In the genomic region with DNA sequence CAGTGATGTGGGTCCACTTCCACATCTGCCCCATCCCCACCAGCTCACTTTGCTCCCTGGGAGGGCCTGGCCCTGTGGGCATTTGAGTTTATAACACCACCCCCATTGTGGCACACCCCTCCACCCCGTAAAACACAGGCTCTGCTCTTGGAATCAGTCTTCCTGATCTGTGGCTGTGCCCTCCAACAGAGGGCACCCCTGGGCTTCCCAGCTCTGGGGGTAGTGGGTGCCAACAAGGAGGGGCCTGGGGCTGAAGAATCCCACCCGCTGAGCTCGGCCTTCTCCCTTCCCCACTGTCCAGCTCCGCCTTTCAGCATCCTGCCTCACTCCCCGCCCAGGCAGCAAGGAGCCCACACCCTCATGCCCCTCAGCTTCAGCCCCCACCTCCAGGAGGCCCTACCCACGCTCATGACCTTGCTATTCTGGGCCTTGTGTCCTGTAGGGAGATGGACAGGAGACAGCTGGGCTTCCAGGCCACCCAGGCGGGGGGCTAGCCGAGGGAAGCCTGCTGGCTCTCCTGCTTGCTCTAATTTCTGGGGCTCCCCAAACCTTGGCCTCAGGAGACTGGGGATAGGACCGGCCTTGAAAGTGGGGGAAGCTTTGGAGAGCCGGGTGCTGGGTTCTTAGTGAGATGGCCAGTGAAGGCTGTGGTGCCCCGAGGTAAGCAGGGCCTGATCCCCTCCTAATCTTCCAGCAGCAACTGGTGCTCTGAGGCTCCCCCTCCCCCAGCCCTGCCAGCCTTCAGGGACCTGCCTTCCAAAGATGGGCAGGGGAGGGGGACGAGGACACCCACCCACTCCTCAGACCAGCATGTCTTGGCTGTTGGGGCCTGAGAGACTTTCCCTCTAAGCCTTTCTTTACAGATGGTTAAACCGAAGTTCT, we compare ENCODE assay signal across 2 cellular contexts.
TF ChIP-seq lines count a peak whose summit lies in the region.

No MANE protein-coding gene starts in this region.

TF ChIP-seq in SK-N-SH, 30 proteins besides CTCF, POLR2A, EP300 and RAD21:
- TF ChIP-seq, protein P1, sequence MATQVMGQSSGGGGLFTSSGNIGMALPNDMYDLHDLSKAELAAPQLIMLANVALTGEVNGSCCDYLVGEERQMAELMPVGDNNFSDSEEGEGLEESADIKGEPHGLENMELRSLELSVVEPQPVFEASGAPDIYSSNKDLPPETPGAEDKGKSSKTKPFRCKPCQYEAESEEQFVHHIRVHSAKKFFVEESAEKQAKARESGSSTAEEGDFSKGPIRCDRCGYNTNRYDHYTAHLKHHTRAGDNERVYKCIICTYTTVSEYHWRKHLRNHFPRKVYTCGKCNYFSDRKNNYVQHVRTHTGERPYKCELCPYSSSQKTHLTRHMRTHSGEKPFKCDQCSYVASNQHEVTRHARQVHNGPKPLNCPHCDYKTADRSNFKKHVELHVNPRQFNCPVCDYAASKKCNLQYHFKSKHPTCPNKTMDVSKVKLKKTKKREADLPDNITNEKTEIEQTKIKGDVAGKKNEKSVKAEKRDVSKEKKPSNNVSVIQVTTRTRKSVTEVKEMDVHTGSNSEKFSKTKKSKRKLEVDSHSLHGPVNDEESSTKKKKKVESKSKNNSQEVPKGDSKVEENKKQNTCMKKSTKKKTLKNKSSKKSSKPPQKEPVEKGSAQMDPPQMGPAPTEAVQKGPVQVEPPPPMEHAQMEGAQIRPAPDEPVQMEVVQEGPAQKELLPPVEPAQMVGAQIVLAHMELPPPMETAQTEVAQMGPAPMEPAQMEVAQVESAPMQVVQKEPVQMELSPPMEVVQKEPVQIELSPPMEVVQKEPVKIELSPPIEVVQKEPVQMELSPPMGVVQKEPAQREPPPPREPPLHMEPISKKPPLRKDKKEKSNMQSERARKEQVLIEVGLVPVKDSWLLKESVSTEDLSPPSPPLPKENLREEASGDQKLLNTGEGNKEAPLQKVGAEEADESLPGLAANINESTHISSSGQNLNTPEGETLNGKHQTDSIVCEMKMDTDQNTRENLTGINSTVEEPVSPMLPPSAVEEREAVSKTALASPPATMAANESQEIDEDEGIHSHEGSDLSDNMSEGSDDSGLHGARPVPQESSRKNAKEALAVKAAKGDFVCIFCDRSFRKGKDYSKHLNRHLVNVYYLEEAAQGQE (IDR thresholded peaks at IDR 0.05; ENCODE audit: low read depth, low read length) = no peak
- TF ChIP-seq FOXJ3 (CRISPR knock-in tag; IDR thresholded peaks at IDR 0.05) (no peak), RCOR1 (IDR thresholded peaks at IDR 0.05; ENCODE audit: low read length) (no peak), TCF12 (IDR thresholded peaks at IDR 0.05) (no peak), SIN3A (IDR thresholded peaks at IDR 0.05; ENCODE audit: borderline replicate concordance, low read depth, low read length) (no peak), RFX5 (IDR thresholded peaks at IDR 0.05; ENCODE audit: low read length) (no peak), TAF1 (IDR thresholded peaks at IDR 0.05; ENCODE audit: borderline replicate concordance, low read depth, low read length) (no peak), JUND (IDR thresholded peaks at IDR 0.05) (no peak), EZH2phosphoT487 (IDR thresholded peaks at IDR 0.05; ENCODE audit: borderline replicate concordance, low read depth) (no peak), MEF2A (IDR thresholded peaks at IDR 0.05; ENCODE audit: borderline replicate concordance, low read depth) (no peak), MXI1 (IDR thresholded peaks at IDR 0.05; ENCODE audit: low read depth, low read length) (no peak), POLR2AphosphoS5 (IDR thresholded peaks at IDR 0.05; ENCODE audit: low read depth, low read length) (no peak), FOSL2 (IDR thresholded peaks at IDR 0.05; ENCODE audit: borderline replicate concordance, low read depth) (no peak), NFIC (IDR thresholded peaks at IDR 0.05; ENCODE audit: borderline replicate concordance) (no peak), RXRA (IDR thresholded peaks at IDR 0.05; ENCODE audit: borderline replicate concordance, low read depth) (no peak)
- TF ChIP-seq, protein P2, sequence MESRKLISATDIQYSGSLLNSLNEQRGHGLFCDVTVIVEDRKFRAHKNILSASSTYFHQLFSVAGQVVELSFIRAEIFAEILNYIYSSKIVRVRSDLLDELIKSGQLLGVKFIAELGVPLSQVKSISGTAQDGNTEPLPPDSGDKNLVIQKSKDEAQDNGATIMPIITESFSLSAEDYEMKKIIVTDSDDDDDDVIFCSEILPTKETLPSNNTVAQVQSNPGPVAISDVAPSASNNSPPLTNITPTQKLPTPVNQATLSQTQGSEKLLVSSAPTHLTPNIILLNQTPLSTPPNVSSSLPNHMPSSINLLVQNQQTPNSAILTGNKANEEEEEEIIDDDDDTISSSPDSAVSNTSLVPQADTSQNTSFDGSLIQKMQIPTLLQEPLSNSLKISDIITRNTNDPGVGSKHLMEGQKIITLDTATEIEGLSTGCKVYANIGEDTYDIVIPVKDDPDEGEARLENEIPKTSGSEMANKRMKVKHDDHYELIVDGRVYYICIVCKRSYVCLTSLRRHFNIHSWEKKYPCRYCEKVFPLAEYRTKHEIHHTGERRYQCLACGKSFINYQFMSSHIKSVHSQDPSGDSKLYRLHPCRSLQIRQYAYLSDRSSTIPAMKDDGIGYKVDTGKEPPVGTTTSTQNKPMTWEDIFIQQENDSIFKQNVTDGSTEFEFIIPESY (IDR thresholded peaks at IDR 0.05; ENCODE audit: borderline replicate concordance, low read depth) = no peak
- TF ChIP-seq, protein P3, sequence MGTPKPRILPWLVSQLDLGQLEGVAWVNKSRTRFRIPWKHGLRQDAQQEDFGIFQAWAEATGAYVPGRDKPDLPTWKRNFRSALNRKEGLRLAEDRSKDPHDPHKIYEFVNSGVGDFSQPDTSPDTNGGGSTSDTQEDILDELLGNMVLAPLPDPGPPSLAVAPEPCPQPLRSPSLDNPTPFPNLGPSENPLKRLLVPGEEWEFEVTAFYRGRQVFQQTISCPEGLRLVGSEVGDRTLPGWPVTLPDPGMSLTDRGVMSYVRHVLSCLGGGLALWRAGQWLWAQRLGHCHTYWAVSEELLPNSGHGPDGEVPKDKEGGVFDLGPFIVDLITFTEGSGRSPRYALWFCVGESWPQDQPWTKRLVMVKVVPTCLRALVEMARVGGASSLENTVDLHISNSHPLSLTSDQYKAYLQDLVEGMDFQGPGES (IDR thresholded peaks at IDR 0.05; ENCODE audit: low read depth, low read length) = no peak
- TF ChIP-seq, protein P4, sequence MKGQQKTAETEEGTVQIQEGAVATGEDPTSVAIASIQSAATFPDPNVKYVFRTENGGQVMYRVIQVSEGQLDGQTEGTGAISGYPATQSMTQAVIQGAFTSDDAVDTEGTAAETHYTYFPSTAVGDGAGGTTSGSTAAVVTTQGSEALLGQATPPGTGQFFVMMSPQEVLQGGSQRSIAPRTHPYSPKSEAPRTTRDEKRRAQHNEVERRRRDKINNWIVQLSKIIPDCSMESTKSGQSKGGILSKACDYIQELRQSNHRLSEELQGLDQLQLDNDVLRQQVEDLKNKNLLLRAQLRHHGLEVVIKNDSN (IDR thresholded peaks at IDR 0.05; ENCODE audit: borderline replicate concordance, low read depth) = no peak

TF ChIP-seq in SK-N-SH treated with all-trans-retinoic acid at 6 μM for 48 hours, 23 proteins besides CTCF, POLR2A, EP300 and RAD21:
- no peak for TF ChIP-seq CSDC2 (CRISPR knock-in tag; IDR thresholded peaks at IDR 0.05)
- no peak for TF ChIP-seq GLIS3 (CRISPR knock-in tag; IDR thresholded peaks at IDR 0.05)
- TF ChIP-seq ZFP30 (CRISPR knock-in tag; IDR thresholded peaks at IDR 0.05) = no peak
- TF ChIP-seq ISL1 (CRISPR knock-in tag; IDR thresholded peaks at IDR 0.05) = no peak
- TF ChIP-seq, protein P5, sequence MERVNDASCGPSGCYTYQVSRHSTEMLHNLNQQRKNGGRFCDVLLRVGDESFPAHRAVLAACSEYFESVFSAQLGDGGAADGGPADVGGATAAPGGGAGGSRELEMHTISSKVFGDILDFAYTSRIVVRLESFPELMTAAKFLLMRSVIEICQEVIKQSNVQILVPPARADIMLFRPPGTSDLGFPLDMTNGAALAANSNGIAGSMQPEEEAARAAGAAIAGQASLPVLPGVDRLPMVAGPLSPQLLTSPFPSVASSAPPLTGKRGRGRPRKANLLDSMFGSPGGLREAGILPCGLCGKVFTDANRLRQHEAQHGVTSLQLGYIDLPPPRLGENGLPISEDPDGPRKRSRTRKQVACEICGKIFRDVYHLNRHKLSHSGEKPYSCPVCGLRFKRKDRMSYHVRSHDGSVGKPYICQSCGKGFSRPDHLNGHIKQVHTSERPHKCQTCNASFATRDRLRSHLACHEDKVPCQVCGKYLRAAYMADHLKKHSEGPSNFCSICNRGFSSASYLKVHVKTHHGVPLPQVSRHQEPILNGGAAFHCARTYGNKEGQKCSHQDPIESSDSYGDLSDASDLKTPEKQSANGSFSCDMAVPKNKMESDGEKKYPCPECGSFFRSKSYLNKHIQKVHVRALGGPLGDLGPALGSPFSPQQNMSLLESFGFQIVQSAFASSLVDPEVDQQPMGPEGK (CRISPR knock-in tag; IDR thresholded peaks at IDR 0.05; ENCODE audit: borderline replicate concordance) = no peak
- TF ChIP-seq, protein P6, sequence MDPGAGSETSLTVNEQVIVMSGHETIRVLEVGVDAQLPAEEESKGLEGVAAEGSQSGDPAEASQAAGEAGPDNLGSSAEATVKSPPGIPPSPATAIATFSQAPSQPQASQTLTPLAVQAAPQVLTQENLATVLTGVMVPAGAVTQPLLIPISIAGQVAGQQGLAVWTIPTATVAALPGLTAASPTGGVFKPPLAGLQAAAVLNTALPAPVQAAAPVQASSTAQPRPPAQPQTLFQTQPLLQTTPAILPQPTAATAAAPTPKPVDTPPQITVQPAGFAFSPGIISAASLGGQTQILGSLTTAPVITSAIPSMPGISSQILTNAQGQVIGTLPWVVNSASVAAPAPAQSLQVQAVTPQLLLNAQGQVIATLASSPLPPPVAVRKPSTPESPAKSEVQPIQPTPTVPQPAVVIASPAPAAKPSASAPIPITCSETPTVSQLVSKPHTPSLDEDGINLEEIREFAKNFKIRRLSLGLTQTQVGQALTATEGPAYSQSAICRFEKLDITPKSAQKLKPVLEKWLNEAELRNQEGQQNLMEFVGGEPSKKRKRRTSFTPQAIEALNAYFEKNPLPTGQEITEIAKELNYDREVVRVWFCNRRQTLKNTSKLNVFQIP (CRISPR knock-in tag; IDR thresholded peaks at IDR 0.05; ENCODE audit: borderline replicate concordance, low read depth) = no peak
- TF ChIP-seq PPARA (CRISPR knock-in tag; IDR thresholded peaks at IDR 0.05; ENCODE audit: borderline replicate concordance) = no peak
- no peak for TF ChIP-seq ZNF565 (CRISPR knock-in tag; conservative IDR thresholded peaks at IDR 0.05; ENCODE audit: low read depth)
- TF ChIP-seq, protein P7, sequence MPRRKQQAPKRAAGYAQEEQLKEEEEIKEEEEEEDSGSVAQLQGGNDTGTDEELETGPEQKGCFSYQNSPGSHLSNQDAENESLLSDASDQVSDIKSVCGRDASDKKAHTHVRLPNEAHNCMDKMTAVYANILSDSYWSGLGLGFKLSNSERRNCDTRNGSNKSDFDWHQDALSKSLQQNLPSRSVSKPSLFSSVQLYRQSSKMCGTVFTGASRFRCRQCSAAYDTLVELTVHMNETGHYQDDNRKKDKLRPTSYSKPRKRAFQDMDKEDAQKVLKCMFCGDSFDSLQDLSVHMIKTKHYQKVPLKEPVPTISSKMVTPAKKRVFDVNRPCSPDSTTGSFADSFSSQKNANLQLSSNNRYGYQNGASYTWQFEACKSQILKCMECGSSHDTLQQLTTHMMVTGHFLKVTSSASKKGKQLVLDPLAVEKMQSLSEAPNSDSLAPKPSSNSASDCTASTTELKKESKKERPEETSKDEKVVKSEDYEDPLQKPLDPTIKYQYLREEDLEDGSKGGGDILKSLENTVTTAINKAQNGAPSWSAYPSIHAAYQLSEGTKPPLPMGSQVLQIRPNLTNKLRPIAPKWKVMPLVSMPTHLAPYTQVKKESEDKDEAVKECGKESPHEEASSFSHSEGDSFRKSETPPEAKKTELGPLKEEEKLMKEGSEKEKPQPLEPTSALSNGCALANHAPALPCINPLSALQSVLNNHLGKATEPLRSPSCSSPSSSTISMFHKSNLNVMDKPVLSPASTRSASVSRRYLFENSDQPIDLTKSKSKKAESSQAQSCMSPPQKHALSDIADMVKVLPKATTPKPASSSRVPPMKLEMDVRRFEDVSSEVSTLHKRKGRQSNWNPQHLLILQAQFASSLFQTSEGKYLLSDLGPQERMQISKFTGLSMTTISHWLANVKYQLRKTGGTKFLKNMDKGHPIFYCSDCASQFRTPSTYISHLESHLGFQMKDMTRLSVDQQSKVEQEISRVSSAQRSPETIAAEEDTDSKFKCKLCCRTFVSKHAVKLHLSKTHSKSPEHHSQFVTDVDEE (CRISPR knock-in tag; IDR thresholded peaks at IDR 0.05) = no peak
- TF ChIP-seq, protein P8, sequence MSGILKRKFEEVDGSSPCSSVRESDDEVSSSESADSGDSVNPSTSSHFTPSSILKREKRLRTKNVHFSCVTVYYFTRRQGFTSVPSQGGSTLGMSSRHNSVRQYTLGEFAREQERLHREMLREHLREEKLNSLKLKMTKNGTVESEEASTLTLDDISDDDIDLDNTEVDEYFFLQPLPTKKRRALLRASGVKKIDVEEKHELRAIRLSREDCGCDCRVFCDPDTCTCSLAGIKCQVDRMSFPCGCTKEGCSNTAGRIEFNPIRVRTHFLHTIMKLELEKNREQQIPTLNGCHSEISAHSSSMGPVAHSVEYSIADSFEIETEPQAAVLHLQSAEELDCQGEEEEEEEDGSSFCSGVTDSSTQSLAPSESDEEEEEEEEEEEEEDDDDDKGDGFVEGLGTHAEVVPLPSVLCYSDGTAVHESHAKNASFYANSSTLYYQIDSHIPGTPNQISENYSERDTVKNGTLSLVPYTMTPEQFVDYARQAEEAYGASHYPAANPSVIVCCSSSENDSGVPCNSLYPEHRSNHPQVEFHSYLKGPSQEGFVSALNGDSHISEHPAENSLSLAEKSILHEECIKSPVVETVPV (CRISPR knock-in tag; IDR thresholded peaks at IDR 0.05) = no peak
- no peak for TF ChIP-seq ZFP3 (CRISPR knock-in tag; IDR thresholded peaks at IDR 0.05)
- TF ChIP-seq ZNF70 (CRISPR knock-in tag; IDR thresholded peaks at IDR 0.05) = no peak
- TF ChIP-seq ARNTL (CRISPR knock-in tag; IDR thresholded peaks at IDR 0.05; ENCODE audit: borderline replicate concordance, low read depth) = no peak
- TF ChIP-seq BACH2 (CRISPR knock-in tag; IDR thresholded peaks at IDR 0.05; ENCODE audit: borderline replicate concordance) = no peak
- no peak for TF ChIP-seq ESRRG (CRISPR knock-in tag; IDR thresholded peaks at IDR 0.05)
- no peak for TF ChIP-seq ZNF8 (CRISPR knock-in tag; IDR thresholded peaks at IDR 0.05)
- TF ChIP-seq OSR1 (CRISPR knock-in tag; IDR thresholded peaks at IDR 0.05) = no peak
